ENCODE assay signal across 11 cellular contexts in genomic region chr1:237887542-237887941, GRCh38. TPM values are rescaled to one million over a fixed set of nuclear protein-coding genes. Genes with fewer than 3 reads are reported as not detected.
"Had no signal": no experiment of that assay in that cellular context is flagged by ENCODE, and none has a peak within 500 bp of the region (broad histone marks: within the 10 kb centered on the region; RNA-seq: fewer than 3 reads in every experiment).

No MANE protein-coding gene starts in this region.

- H3K4me3 Mint-ChIP-seq: H9, HFFc6 had no signal

- DNase-seq: GM23248, GOT3, H9, HCEC 1CT, HFFc6, KBM-7 had no signal

- H3K4me1 Mint-ChIP-seq: H9, IgD-negative memory B cell had no signal

- H2AFZ ChIP-seq: GM23248 had no signal

- FAIRE-seq: H54, HepG2 had no signal

- ATAC-seq: HepG2 had no signal

- H3K4me3 ChIP-seq: GM23248 had no signal

- H3K9ac ChIP-seq: GM23248 had no signal

- H3K27ac ChIP-seq: GM23248, HL-60 had no signal

- H3K27ac Mint-ChIP-seq: H9, HFFc6, IgD-negative memory B cell had no signal

- H3K27me3 Mint-ChIP-seq: IgD-negative memory B cell had no signal

- H3K36me3 Mint-ChIP-seq: IgD-negative memory B cell had no signal

RNA-seq across cellular contexts. Expression of gene ZP4, which starts 3.2 kb away (rescaled TPM):
- total RNA-seq: GM23248, H9, HepG2, HFFc6, HT1080 had no signal
- polyA plus RNA-seq: GM23248, HepG2, IgD-negative memory B cell had no signal
